ENCODE assay signal across 16 cellular contexts in genomic region chr5:17910318-17910717, GRCh38.
DNase-seq lines count a peak whose midpoint lies in the region; ATAC-seq, FAIRE-seq and TF ChIP-seq lines count a peak whose summit lies in the region.
"Had no signal": no experiment of that assay in that cellular context is flagged by ENCODE, and none has a peak within 500 bp of the region (broad histone marks: within the 10 kb centered on the region; RNA-seq: fewer than 3 reads in every experiment).

No MANE protein-coding gene starts in this region.

- H4K91ac ChIP-seq in neuronal stem cell (ENCODE audit: low read depth, low read length, poor library complexity): no peak overlapping the region

- no peaks in the 10 kb centered on the region for H3K4me1 Mint-ChIP-seq in progenitor cell of endocrine pancreas (ENCODE audit: low read depth)

- no peak overlapping the region for H3K4ac ChIP-seq in neuronal stem cell (ENCODE audit: low read length)

- no peaks in the 10 kb centered on the region for H3K36me3 Mint-ChIP-seq in progenitor cell of endocrine pancreas (ENCODE audit: insufficient read depth)
- H3K36me3 Mint-ChIP-seq: activated naive CD8-positive, alpha-beta T cell had no signal

- intact Hi-C loops in sigmoid colon (cut with DNase I): no loop called here

- no peaks in the 10 kb centered on the region for H3K79me1 ChIP-seq in neuronal stem cell (ENCODE audit: low read depth, low read length)

- FAIRE-seq in frontal cortex (lab: Jason Lieb, UNC): no peak

- H3K4me1 ChIP-seq in lung (ENCODE audit: control insufficient read depth in 2 of 2, insufficient read depth in 2 of 2, low read length in 2 of 2) (no peaks in the 10 kb centered on the region), neuronal stem cell (ENCODE audit: control insufficient read depth in 2 of 2, insufficient read depth in 1 of 2, low read depth in 1 of 2, low read length in 2 of 2) (no peaks in the 10 kb centered on the region), sigmoid colon (no peaks in the 10 kb centered on the region)

- H3K27me3 Mint-ChIP-seq in progenitor cell of endocrine pancreas: no peaks in the 10 kb centered on the region
- H3K27me3 Mint-ChIP-seq: activated naive CD8-positive, alpha-beta T cell had no signal

- no peak for TF ChIP-seq CTCF in lung (IDR thresholded peaks at IDR 0.05; ENCODE audit: control extremely low read depth, extremely low read depth)
- TF ChIP-seq CTCF in sigmoid colon (IDR thresholded peaks at IDR 0.05): no peak
- no peak for TF ChIP-seq CTCF in progenitor cell of endocrine pancreas (IDR thresholded peaks at IDR 0.05; ENCODE audit: unreplicated experiment)

- H2BK5ac ChIP-seq in neuronal stem cell (ENCODE audit: low read length): no peak overlapping the region

- H3K9ac ChIP-seq in neuronal stem cell (ENCODE audit: low read depth, low read length, poor library complexity): no peak overlapping the region
- H3K9ac ChIP-seq: BLaER1 treated with 17β-estradiol and CSF1 and Interleukin-3, amounts not matched to agents 10 nM and 100 nM had no signal

- no peak overlapping the region for H2BK15ac ChIP-seq in neuronal stem cell (ENCODE audit: low read length)

- H4K8ac ChIP-seq in neuronal stem cell (ENCODE audit: low read depth, low read length): no peak overlapping the region

- no peak overlapping the region for H2BK12ac ChIP-seq in neuronal stem cell (ENCODE audit: low read length)

- no peaks in the 10 kb centered on the region for H3K27me3 ChIP-seq in lung (ENCODE audit: control insufficient read depth, insufficient read depth)
- H3K27me3 ChIP-seq in neuronal stem cell (ENCODE audit: control insufficient read depth in 3 of 3, insufficient read depth in 3 of 3, low read depth in 1 of 3, low read length in 3 of 3): no peaks in the 10 kb centered on the region
- no peaks in the 10 kb centered on the region for H3K27me3 ChIP-seq in sigmoid colon
- H3K27me3 ChIP-seq: BLaER1 treated with 17β-estradiol and CSF1 and Interleukin-3, amounts not matched to agents 10 nM and 100 nM had no signal

- H3K23ac ChIP-seq in neuronal stem cell (ENCODE audit: low read depth, low read length, poor library complexity): no peak overlapping the region

- H3K27ac ChIP-seq in lung (ENCODE audit: low read depth in 1 of 2, low read length in 1 of 2) (no peak overlapping the region), neuronal stem cell (replicated peaks; ENCODE audit: low read length) (no peak overlapping the region), sigmoid colon (no peak overlapping the region)

- no peak for TF ChIP-seq POLR2A in sigmoid colon (IDR thresholded peaks at IDR 0.05)

- H2BK120ac ChIP-seq in neuronal stem cell (ENCODE audit: low read depth, low read length): no peak overlapping the region

- no peaks in the 10 kb centered on the region for H3K36me3 ChIP-seq in lung (ENCODE audit: control insufficient read depth in 2 of 2, insufficient read depth in 2 of 2, low read length in 2 of 2)
- no peaks in the 10 kb centered on the region for H3K36me3 ChIP-seq in neuronal stem cell (replicated peaks in 1 of 2; ENCODE audit: control insufficient read depth in 2 of 2, insufficient read depth in 2 of 2, low read length in 2 of 2)
- H3K36me3 ChIP-seq in sigmoid colon: no peaks in the 10 kb centered on the region
- H3K36me3 ChIP-seq: BLaER1 treated with 17β-estradiol and CSF1 and Interleukin-3, amounts not matched to agents 10 nM and 100 nM had no signal

- no peak overlapping the region for H3K4me3 Mint-ChIP-seq in progenitor cell of endocrine pancreas (ENCODE audit: low read depth)
- H3K4me3 Mint-ChIP-seq: activated naive CD8-positive, alpha-beta T cell; HFFc6 had no signal

- H3K18ac ChIP-seq in neuronal stem cell (ENCODE audit: low read length): no peak overlapping the region

- H3K27ac Mint-ChIP-seq in progenitor cell of endocrine pancreas: no peak overlapping the region
- H3K27ac Mint-ChIP-seq: activated naive CD8-positive, alpha-beta T cell; HFFc6 had no signal

- ATAC-seq in GM21360 (IDR thresholded peaks at IDR 0.05; ENCODE audit: unreplicated experiment): peak; percentile 49
- peak; percentile 72 for ATAC-seq in lung (ENCODE audit: insufficient read depth, low FRiP score)

- no peak overlapping the region for H3K4me3 ChIP-seq in lung
- H3K4me3 ChIP-seq in neuronal stem cell (ENCODE audit: low read length in 2 of 2): no peak overlapping the region
- H3K4me3 ChIP-seq in sigmoid colon: no peak overlapping the region
- H3K4me3 ChIP-seq: BLaER1 treated with 17β-estradiol and CSF1 and Interleukin-3, amounts not matched to agents 10 nM and 100 nM had no signal

- no peaks in the 10 kb centered on the region for H3K9me3 Mint-ChIP-seq in progenitor cell of endocrine pancreas (ENCODE audit: low read depth)

- H2AK5ac ChIP-seq in neuronal stem cell (ENCODE audit: low read depth, low read length): no peak overlapping the region

- no peak overlapping the region for H2AFZ ChIP-seq in neuronal stem cell (ENCODE audit: low read length)

- H3K4me2 ChIP-seq in neuronal stem cell (ENCODE audit: insufficient read depth, low read length, poor library complexity, severe bottlenecking): no peak overlapping the region

- TF ChIP-seq EP300 in sigmoid colon (IDR thresholded peaks at IDR 0.05): no peak

- no peak overlapping the region for H3K14ac ChIP-seq in neuronal stem cell (ENCODE audit: low read length)

- DNase-seq in HT-29 (ENCODE audit: low spot score) (peak; percentile 60), SW480 (ENCODE audit: low spot score) (peak; percentile 28), lung (ENCODE audit: low spot score) (no peak), neuronal stem cell (ENCODE audit: low spot score) (no peak), sigmoid colon (no peak), progenitor cell of endocrine pancreas (ENCODE audit: low spot score, unreplicated experiment) (no peak), frontal cortex (ENCODE audit: low spot score in 2 of 2) (no peak)
- DNase-seq: dermis blood vessel endothelial cell; HFFc6; NCI-H1105; nucleus accumbens; stimulated activated CD4-positive, alpha-beta T cell treated with anti-CD3 and anti-CD28 coated beads, Interleukin-1b, Interleukin-23, amount 100 ng/mL, for 48 hours; stimulated activated naive CD4-positive, alpha-beta T cell treated with Interleukin-2 at 50 U/mL for 16 hours had no signal

- peaks cover 0 to 4% of the 10 kb centered on the region in 2 donors for H3K9me3 ChIP-seq in lung (ENCODE audit: control insufficient read depth in 2 of 2, insufficient read depth in 1 of 2, low read length in 1 of 2)
- no peaks in the 10 kb centered on the region for H3K9me3 ChIP-seq in neuronal stem cell (replicated peaks in 1 of 2; ENCODE audit: control insufficient read depth in 2 of 2, insufficient read depth in 1 of 2, low read depth in 1 of 2, low read length in 2 of 2)
- H3K9me3 ChIP-seq in sigmoid colon: peaks cover 0 to 4% (median 0%) of the 10 kb centered on the region in 4 donors

Comparison
In these comparisons a context has a peak if more than half of its experiments do, and no peak if none do; other contexts are left out.
1. DNase-seq: peak in HT-29 (single experiment) and SW480 (single experiment); none in lung (single experiment), neuronal stem cell (single experiment), sigmoid colon (single experiment), progenitor cell of endocrine pancreas (single experiment) and frontal cortex (0 of 2).